11 cellular contexts compared by ENCODE assay signal in the genomic region with DNA sequence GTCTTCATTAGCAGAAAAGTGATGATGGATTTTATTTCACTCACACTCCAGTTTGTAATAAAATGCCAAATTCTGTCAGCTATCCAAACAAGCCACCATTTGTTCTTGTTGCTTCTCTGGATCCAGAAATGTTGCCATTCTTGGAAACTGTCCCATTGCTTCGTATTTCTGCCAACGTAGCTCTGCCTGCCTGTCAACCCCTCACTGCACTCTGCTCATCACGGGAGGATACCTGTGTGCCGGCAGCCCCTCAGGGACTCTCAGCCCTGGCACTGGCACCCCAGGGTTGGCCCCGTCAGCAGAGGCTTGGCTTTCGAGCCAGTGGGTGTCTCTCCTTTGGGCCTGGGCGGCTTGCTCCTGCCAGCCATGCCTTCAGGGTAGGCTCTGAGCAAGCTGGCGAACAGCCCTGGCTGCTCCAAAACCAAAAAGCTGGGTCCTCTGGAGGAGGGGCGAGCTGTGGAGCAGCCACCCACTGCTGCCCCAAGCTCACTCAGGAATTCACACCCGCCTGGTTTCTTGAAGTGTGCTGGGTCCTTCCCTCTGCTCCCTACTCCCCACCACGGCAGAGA. TPM values are rescaled to one million over a fixed set of nuclear protein-coding genes. Genes with fewer than 3 reads are reported as not detected.
A peak's percentile ranks its signal among the peaks of the same experiment; 100 is the strongest.
DNase-seq lines count a peak whose midpoint lies in the region; ATAC-seq and TF ChIP-seq lines count a peak whose summit lies in the region.
"Had no signal": no experiment of that assay in that cellular context is flagged by ENCODE, and none has a peak within 500 bp of the region (broad histone marks: within the 10 kb centered on the region; RNA-seq: fewer than 3 reads in every experiment).

No MANE protein-coding gene starts in this region.

- H3K27me3 ChIP-seq in MG63 (no peaks in the 10 kb centered on the region), vagina (no peaks in the 10 kb centered on the region)
- H3K27me3 ChIP-seq in CD8-positive, alpha-beta memory T cell (ENCODE audit: insufficient read depth, low read length, poor library complexity, severe bottlenecking), result no peaks in the 10 kb centered on the region

- H3K4me1 ChIP-seq in CD8-positive, alpha-beta memory T cell (ENCODE audit: insufficient read depth, low read length), result peaks cover 37% of the 10 kb centered on the region
- H3K4me1 ChIP-seq in vagina, result peaks cover 66% of the 10 kb centered on the region

- no peaks in the 10 kb centered on the region for H3K9me3 Mint-ChIP-seq in osteocyte (ENCODE audit: unreplicated experiment)
- no peaks in the 10 kb centered on the region for H3K9me3 Mint-ChIP-seq in CD8-positive, alpha-beta memory T cell
- H3K9me3 Mint-ChIP-seq: CD8-positive, alpha-beta T cell had no signal

- POLR2A ChIA-PET in CD8-positive, alpha-beta memory T cell (lab: Charles Lee), result interaction anchor here (0.6 kb wide), 1 partner anchor 152 kb away, joined by 4 read pairs; no protein-coding TSS in a partner anchor

- H3K4me3 ChIP-seq in MG63 (no peak overlapping the region), vagina (no peak overlapping the region)
- no peak overlapping the region for H3K4me3 ChIP-seq in CD8-positive, alpha-beta memory T cell (ENCODE audit: low read length)

- H3K27ac ChIP-seq in C4-2B, result peak overlapping the region; percentile 60
- H3K27ac ChIP-seq in cingulate gyrus (ENCODE audit: low read depth, low read length), result peak overlapping the region; percentile 72
- no peak overlapping the region for H3K27ac ChIP-seq in CD8-positive, alpha-beta memory T cell (ENCODE audit: low read depth, low read length)
- no peak overlapping the region for H3K27ac ChIP-seq in vagina
- H3K27ac ChIP-seq: KMS-11 had no signal

- H3K27ac Mint-ChIP-seq in osteocyte (ENCODE audit: unreplicated experiment), result peak overlapping the region; percentile 66
- peak overlapping the region in 1 of 8 donors; percentile 68 for H3K27ac Mint-ChIP-seq in CD8-positive, alpha-beta memory T cell
- H3K27ac Mint-ChIP-seq: CD8-positive, alpha-beta T cell had no signal

- no peaks in the 10 kb centered on the region for H3K9me3 ChIP-seq in MG63
- no peaks in the 10 kb centered on the region for H3K9me3 ChIP-seq in CD8-positive, alpha-beta memory T cell (ENCODE audit: low read length)
- H3K9me3 ChIP-seq in vagina, result no peaks in the 10 kb centered on the region

- no peaks in the 10 kb centered on the region for H3K27me3 Mint-ChIP-seq in osteocyte (ENCODE audit: unreplicated experiment)
- H3K27me3 Mint-ChIP-seq in CD8-positive, alpha-beta memory T cell, result peaks cover 0 to 2% of the 10 kb centered on the region in 2 donors

- no peak overlapping the region for H3K4me3 Mint-ChIP-seq in osteocyte (ENCODE audit: unreplicated experiment)
- peak overlapping the region in 1 of 7 donors; percentile 75 for H3K4me3 Mint-ChIP-seq in CD8-positive, alpha-beta memory T cell
- H3K4me3 Mint-ChIP-seq: CD8-positive, alpha-beta T cell had no signal

- no peak for ATAC-seq in GM19324 (IDR thresholded peaks at IDR 0.05; ENCODE audit: low FRiP score, unreplicated experiment)

- H3K36me3 ChIP-seq in MG63, result peaks cover 49% of the 10 kb centered on the region
- H3K36me3 ChIP-seq in CD8-positive, alpha-beta memory T cell (ENCODE audit: insufficient read depth, low read length), result peaks cover 37% of the 10 kb centered on the region
- peaks cover 0 to 4% of the 10 kb centered on the region in 2 donors for H3K36me3 ChIP-seq in vagina

- TF ChIP-seq POLR2A in vagina (IDR thresholded peaks at IDR 0.05), result no peak

- DNase-seq in MG63 (peak; percentile 60), osteocyte (ENCODE audit: extremely low spot score, unreplicated experiment) (no peak), HuH-7.5 (ENCODE audit: low spot score) (no peak), vagina (ENCODE audit: extremely low spot score in 2 of 2) (no peak)
- DNase-seq in CD8-positive, alpha-beta memory T cell, result no peak
- DNase-seq: NCI-H510A had no signal

- intact Hi-C loops in vagina (cut with DNase I), result no loop called here

- CTCF ChIA-PET in CD8-positive, alpha-beta memory T cell (lab: Charles Lee), result interaction anchor here (1.3 to 1.4 kb wide), 2 partner anchors 19 to 23 kb away, joined by 3 read pairs; a partner anchor contains a TSS

- H3K4me1 Mint-ChIP-seq in osteocyte (ENCODE audit: unreplicated experiment), result peaks cover 43% of the 10 kb centered on the region
- peaks cover 35 to 79% (median 44%) of the 10 kb centered on the region in 3 donors for H3K4me1 Mint-ChIP-seq in CD8-positive, alpha-beta memory T cell

- no peak for TF ChIP-seq CTCF in C4-2B (conservative IDR thresholded peaks at IDR 0.05)
- TF ChIP-seq CTCF in osteocyte (IDR thresholded peaks at IDR 0.05), result no peak
- TF ChIP-seq CTCF in vagina (IDR thresholded peaks at IDR 0.05), result no peak

- peaks cover 14% of the 10 kb centered on the region for H3K36me3 Mint-ChIP-seq in osteocyte (ENCODE audit: unreplicated experiment)
- peaks cover 0 to 71% (median 6%) of the 10 kb centered on the region in 3 donors for H3K36me3 Mint-ChIP-seq in CD8-positive, alpha-beta memory T cell

RNA-seq across cellular contexts. Expression of a gene that starts 6.3 kb away (rescaled TPM):
- total RNA-seq in MG63 (2014; rRNA removed; shearing (Covaris generic); ENCODE audit: low replicate concordance), result 70.3 and 78.4 TPM in 2 replicates
- 15.7 and 15.9 TPM in 2 replicates for total RNA-seq in osteocyte
- total RNA-seq in CD8-positive, alpha-beta memory T cell, result 10 to 100 TPM; 75.2 to 79.0 TPM
- polyA plus RNA-seq in CD8-positive, alpha-beta memory T cell, result 61.1 TPM
- 22.6 TPM for total RNA-seq in vagina

RNA-seq across cellular contexts. Expression of a gene that starts 9.1 kb away (rescaled TPM):
- not detected in 2 replicates for total RNA-seq in MG63 (2014; rRNA removed; shearing (Covaris generic); ENCODE audit: low replicate concordance)
- total RNA-seq in osteocyte (0.59 and 0.78 TPM in 2 replicates), vagina (not detected)
- under 1 TPM; 0.48 to 0.51 TPM for total RNA-seq in CD8-positive, alpha-beta memory T cell
- not detected for polyA plus RNA-seq in CD8-positive, alpha-beta memory T cell

RNA-seq across cellular contexts. Expression of a gene that starts 18.6 kb away (rescaled TPM):
- 13.9 and 40.9 TPM in 2 replicates for total RNA-seq in MG63 (2014; rRNA removed; shearing (Covaris generic); ENCODE audit: low replicate concordance)
- total RNA-seq in osteocyte (20.7 and 23.2 TPM in 2 replicates), vagina (33.9 TPM)
- total RNA-seq in CD8-positive, alpha-beta memory T cell, result 10 to 100 TPM; 71.5 to 74.7 TPM
- polyA plus RNA-seq in CD8-positive, alpha-beta memory T cell, result 99.6 TPM

RNA-seq across cellular contexts. Expression of a gene that starts 42.3 kb away (rescaled TPM):
- total RNA-seq in MG63 (2014; rRNA removed; shearing (Covaris generic); ENCODE audit: low replicate concordance), result 11.2 and 17.4 TPM in 2 replicates
- total RNA-seq in osteocyte (44.5 and 49.5 TPM in 2 replicates), vagina (44.7 TPM)
- 10 to 100 TPM; 42.4 to 47.3 TPM for total RNA-seq in CD8-positive, alpha-beta memory T cell
- polyA plus RNA-seq in CD8-positive, alpha-beta memory T cell, result 38.7 TPM

RNA-seq across cellular contexts. Expression of a gene that starts 56.0 kb away (rescaled TPM):
- 35.8 and 37.1 TPM in 2 replicates for total RNA-seq in MG63 (2014; rRNA removed; shearing (Covaris generic); ENCODE audit: low replicate concordance)
- total RNA-seq in osteocyte, result 57.1 and 57.9 TPM in 2 replicates
- total RNA-seq in CD8-positive, alpha-beta memory T cell, result 10 to 100 TPM; 74.3 to 80.2 TPM
- 109 TPM for polyA plus RNA-seq in CD8-positive, alpha-beta memory T cell
- total RNA-seq in vagina, result 32.7 TPM

Comparison
In these comparisons a context has a peak if more than half of its experiments do, and no peak if none do; other contexts are left out.
1. H3K27ac ChIP-seq: peak in C4-2B (single experiment) and cingulate gyrus (single experiment); none in CD8-positive, alpha-beta memory T cell (single experiment) and vagina (single experiment).